In genomic region chrX:133353233-133353632, GRCh38 we compare ENCODE assay signal across 25 cellular contexts.
"Had no signal": no experiment of that assay in that cellular context is flagged by ENCODE, and none has a peak within 500 bp of the region (broad histone marks: within the 10 kb centered on the region; RNA-seq: fewer than 3 reads in every experiment).

No MANE protein-coding gene starts in this region.

- H3K4me3 ChIP-seq: K562, SJSA1, SK-N-MC had no signal

- H3K9me3 ChIP-seq: SJSA1 had no signal

- H3K36me3 Mint-ChIP-seq: IgD-negative memory B cell had no signal

- FAIRE-seq: HTR-8/SVneo, K562, RCC 7860 had no signal

- ATAC-seq: K562 had no signal

- H3K4me1 ChIP-seq: SJSA1 had no signal

- H3K27ac ChIP-seq: HL-60, KMS-11, SJSA1, SK-N-MC had no signal

- H3K36me3 ChIP-seq: SJSA1 had no signal

- H3K27me3 ChIP-seq: SJSA1 had no signal

- DNase-seq: Kasumi-1, MV-4-11, NCI-H1048, NCI-H1105, NCI-H1417, NCI-H1436 treated with DMSO at 0.1 percent for 48 hours, NCI-H1694, NCI-H187 treated with DMSO at 0.1 percent for 48 hours, NCI-H2081, NCI-H2107, NCI-H2227 treated with DMSO at 0.1 percent for 48 hours, NCI-H524, NCI-H526 treated with DMSO at 0.1 percent for 48 hours, NCI-H748 treated with DMSO at 0.1 percent for 48 hours, Right ventricle myocardium superior, RPMI8226, SIG-M5 had no signal

- H3K4me2 ChIP-seq: KMS-11 had no signal

- H3K9ac ChIP-seq: KMS-11 had no signal

- H3K4me3 Mint-ChIP-seq: IgD-negative memory B cell had no signal

- H3K4me1 Mint-ChIP-seq: IgD-negative memory B cell had no signal

- H3K9me3 Mint-ChIP-seq: IgD-negative memory B cell had no signal

- H3K27ac Mint-ChIP-seq: IgD-negative memory B cell had no signal
